Comparison of ENCODE assay signal across 28 cellular contexts in genomic region chr20:44199877-44200276, GRCh38. TPM values are rescaled to one million over a fixed set of nuclear protein-coding genes. Genes with fewer than 3 reads are reported as not detected.
DNase-seq lines count a peak whose midpoint lies in the region; ATAC-seq and TF ChIP-seq lines count a peak whose summit lies in the region.
"Had no signal": no experiment of that assay in that cellular context is flagged by ENCODE, and none has a peak within 500 bp of the region (broad histone marks: within the 10 kb centered on the region; RNA-seq: fewer than 3 reads in every experiment).

No MANE protein-coding gene starts in this region.

- no peaks in the 10 kb centered on the region for H3K9me3 Mint-ChIP-seq in activated CD4-positive, alpha-beta T cell treated with anti-CD3 and anti-CD28 coated beads, Interleukin-2, amount 10 ng/mL, durations not matched to agents 24 days and 14 days
- no peaks in the 10 kb centered on the region for H3K9me3 Mint-ChIP-seq in CD4-positive, CD25-positive, alpha-beta regulatory T cell
- no peaks in the 10 kb centered on the region for H3K9me3 Mint-ChIP-seq in activated naive CD8-positive, alpha-beta T cell (ENCODE audit: low read depth)
- no peaks in the 10 kb centered on the region for H3K9me3 Mint-ChIP-seq in nephron progenitor cell
- H3K9me3 Mint-ChIP-seq: WTC11 had no signal

- no peak for DNase-seq in activated CD4-positive, alpha-beta T cell treated with anti-CD3 and anti-CD28 coated beads, Interleukin-2, amount 10 ng/mL, durations not matched to agents 24 days and 14 days
- no peak for DNase-seq in activated CD4-positive, alpha-beta T cell treated with anti-CD3 and anti-CD28 coated beads, Interleukin-2, amount 50 U/mL, for 4 hours
- no peak for DNase-seq in CD4-positive, CD25-positive, alpha-beta regulatory T cell
- no peak for DNase-seq in nephron progenitor cell
- DNase-seq in stimulated activated naive CD4-positive, alpha-beta T cell treated with Interleukin-2 at 50 U/mL for 16 hours (lab: John Stamatoyannopoulos, UW): no peak
- no peak for DNase-seq in NCI-H69 (lab: John Stamatoyannopoulos, UW)
- no peak for DNase-seq in islet precursor cell
- DNase-seq: activated gamma-delta T cell treated with Interleukin-2 at 50 U/mL for 16 hours; effector memory CD4-positive, alpha-beta T cell; mucosa of descending colon; NCI-H187; NCI-H2227 treated with DMSO at 0.1 percent for 48 hours; NCI-H774; PC-9; stimulated activated CD8-positive, alpha-beta memory T cell treated with anti-CD3 and anti-CD28 coated beads, Interleukin-4, amount 100 ng/mL, for 48 hours; T-helper 9 cell had no signal

- peaks cover 4% of the 10 kb centered on the region for H3K4me1 ChIP-seq in CD4-positive, CD25-positive, alpha-beta regulatory T cell (ENCODE audit: control insufficient read depth, insufficient read depth, low read length, poor library complexity, severe bottlenecking)

- intact Hi-C loops in activated CD4-positive, alpha-beta T cell treated with anti-CD3 and anti-CD28 coated beads, Interleukin-2, amount 10 ng/mL, durations not matched to agents 24 days and 14 days (cut with micrococcal nuclease): loop anchor here (1.0 kb wide), 1 partner anchor 10 kb away; the partner anchor contains the start of gene OSER1

- peak overlapping the region; percentile 26 for H3K27ac Mint-ChIP-seq in activated CD4-positive, alpha-beta T cell treated with anti-CD3 and anti-CD28 coated beads, Interleukin-2, amount 10 ng/mL, durations not matched to agents 24 days and 14 days
- peak overlapping the region; percentile 21 to 94 (median 48) for H3K27ac Mint-ChIP-seq in CD4-positive, CD25-positive, alpha-beta regulatory T cell
- H3K27ac Mint-ChIP-seq in activated naive CD8-positive, alpha-beta T cell: peak overlapping the region; percentile 77
- peak overlapping the region; percentile 64 for H3K27ac Mint-ChIP-seq in nephron progenitor cell
- H3K27ac Mint-ChIP-seq: WTC11 had no signal

- no peaks in the 10 kb centered on the region for H3K27me3 Mint-ChIP-seq in activated CD4-positive, alpha-beta T cell treated with anti-CD3 and anti-CD28 coated beads, Interleukin-2, amount 10 ng/mL, durations not matched to agents 24 days and 14 days
- no peaks in the 10 kb centered on the region for H3K27me3 Mint-ChIP-seq in CD4-positive, CD25-positive, alpha-beta regulatory T cell
- H3K27me3 Mint-ChIP-seq in activated naive CD8-positive, alpha-beta T cell: no peaks in the 10 kb centered on the region
- H3K27me3 Mint-ChIP-seq in nephron progenitor cell (ENCODE audit: low read depth, poor library complexity): no peaks in the 10 kb centered on the region

- H3K36me3 Mint-ChIP-seq in activated CD4-positive, alpha-beta T cell treated with anti-CD3 and anti-CD28 coated beads, Interleukin-2, amount 10 ng/mL, durations not matched to agents 24 days and 14 days (ENCODE audit: low read depth): peaks cover 65% of the 10 kb centered on the region
- peaks cover 56% of the 10 kb centered on the region for H3K36me3 Mint-ChIP-seq in CD4-positive, CD25-positive, alpha-beta regulatory T cell
- H3K36me3 Mint-ChIP-seq in activated naive CD8-positive, alpha-beta T cell: peaks cover 18% of the 10 kb centered on the region
- peaks cover 52% of the 10 kb centered on the region for H3K36me3 Mint-ChIP-seq in nephron progenitor cell (ENCODE audit: low read depth)

- H3K4me3 Mint-ChIP-seq in activated CD4-positive, alpha-beta T cell treated with anti-CD3 and anti-CD28 coated beads, Interleukin-2, amount 10 ng/mL, durations not matched to agents 24 days and 14 days: no peak overlapping the region
- H3K4me3 Mint-ChIP-seq in CD4-positive, CD25-positive, alpha-beta regulatory T cell: peak overlapping the region in 1 of 4 donors; percentile 21
- H3K4me3 Mint-ChIP-seq in activated naive CD8-positive, alpha-beta T cell: no peak overlapping the region
- no peak overlapping the region for H3K4me3 Mint-ChIP-seq in nephron progenitor cell
- H3K4me3 Mint-ChIP-seq: WTC11 had no signal

- peaks cover 80% of the 10 kb centered on the region for H3K36me3 ChIP-seq in CD4-positive, CD25-positive, alpha-beta regulatory T cell (ENCODE audit: control insufficient read depth, insufficient read depth, low read length)

- no peak for TF ChIP-seq CTCF in nephron progenitor cell (IDR thresholded peaks at IDR 0.05)

- no peak overlapping the region for H3K4me3 ChIP-seq in CD4-positive, CD25-positive, alpha-beta regulatory T cell (ENCODE audit: low read depth, low read length)
- H3K4me3 ChIP-seq: A549, mucosa of descending colon, PC-9 had no signal

- no peak for ATAC-seq in CD4-positive, CD25-positive, alpha-beta regulatory T cell (ENCODE audit: low read depth in 2 of 2)
- ATAC-seq: A549, mucosa of descending colon, WTC11 had no signal

- no peaks in the 10 kb centered on the region for H3K9me3 ChIP-seq in CD4-positive, CD25-positive, alpha-beta regulatory T cell (ENCODE audit: control insufficient read depth in 2 of 2, low read length in 2 of 2)
- H3K9me3 ChIP-seq: A549, Caco-2, mucosa of descending colon, neutrophil had no signal

- H3K27me3 ChIP-seq in CD4-positive, CD25-positive, alpha-beta regulatory T cell (ENCODE audit: control insufficient read depth, insufficient read depth, low read length): no peaks in the 10 kb centered on the region
- H3K27me3 ChIP-seq: neutrophil had no signal

- no peak overlapping the region for H3K27ac ChIP-seq in CD4-positive, CD25-positive, alpha-beta regulatory T cell (ENCODE audit: insufficient read depth, low read length, poor library complexity, severe bottlenecking)
- H3K27ac ChIP-seq: KMS-11, neutrophil, PC-9 had no signal

- H3K4me1 Mint-ChIP-seq in activated CD4-positive, alpha-beta T cell treated with anti-CD3 and anti-CD28 coated beads, Interleukin-2, amount 10 ng/mL, durations not matched to agents 24 days and 14 days: peaks cover 18% of the 10 kb centered on the region
- H3K4me1 Mint-ChIP-seq in CD4-positive, CD25-positive, alpha-beta regulatory T cell: peaks cover 24 to 42% (median 29%) of the 10 kb centered on the region in 4 donors
- H3K4me1 Mint-ChIP-seq in activated naive CD8-positive, alpha-beta T cell (ENCODE audit: low read depth): peaks cover 29% of the 10 kb centered on the region
- no peaks in the 10 kb centered on the region for H3K4me1 Mint-ChIP-seq in nephron progenitor cell
- H3K4me1 Mint-ChIP-seq: WTC11 had no signal

RNA-seq across cellular contexts. Expression of gene OSER1, which starts 10.7 kb away (rescaled TPM):
- total RNA-seq in activated CD4-positive, alpha-beta T cell treated with anti-CD3 and anti-CD28 coated beads, Interleukin-2, amount 10 ng/mL, durations not matched to agents 24 days and 14 days: 22.7 and 23.6 TPM in 2 replicates
- 137 TPM for total RNA-seq in CD4-positive, CD25-positive, alpha-beta regulatory T cell
- 10 to 100 TPM; 48.4 to 75.5 (median 67.5) TPM for polyA plus RNA-seq in CD4-positive, CD25-positive, alpha-beta regulatory T cell

RNA-seq across cellular contexts. Expression of gene JPH2, which starts 12.9 kb away (rescaled TPM):
- total RNA-seq in activated CD4-positive, alpha-beta T cell treated with anti-CD3 and anti-CD28 coated beads, Interleukin-2, amount 10 ng/mL, durations not matched to agents 24 days and 14 days: 0.05 TPM in 1 of 2 replicates, not detected in the other
- not detected for total RNA-seq in CD4-positive, CD25-positive, alpha-beta regulatory T cell
- not detected for polyA plus RNA-seq in CD4-positive, CD25-positive, alpha-beta regulatory T cell

RNA-seq across cellular contexts. Expression of gene GDAP1L1, which starts 47.2 kb away (rescaled TPM):
- not detected in 2 replicates for total RNA-seq in activated CD4-positive, alpha-beta T cell treated with anti-CD3 and anti-CD28 coated beads, Interleukin-2, amount 10 ng/mL, durations not matched to agents 24 days and 14 days
- not detected for total RNA-seq in CD4-positive, CD25-positive, alpha-beta regulatory T cell
- polyA plus RNA-seq in CD4-positive, CD25-positive, alpha-beta regulatory T cell: under 1 TPM in 1 of 4 donors, not detected in 3; 0.07 TPM
- total RNA-seq: fibroblast of lung, HT-29, liver, PC-9, renal cortical epithelial cell, SK-MEL-5 had no signal
- polyA plus RNA-seq: BJ, fibroblast of lung, liver had no signal

Comparison
In these comparisons a context has a peak if more than half of its experiments do, and no peak if none do; other contexts are left out.
1. H3K27ac Mint-ChIP-seq: peak in every context shown above with its lines; median percentile 77 in activated naive CD8-positive, alpha-beta T cell; 64 in nephron progenitor cell; 48 in CD4-positive, CD25-positive, alpha-beta regulatory T cell; 26 in activated CD4-positive, alpha-beta T cell treated with anti-CD3 and anti-CD28 coated beads, Interleukin-2, amount 10 ng/mL, durations not matched to agents 24 days and 14 days.